In genomic region chr16:68935008-68935407, GRCh38 we compare ENCODE assay signal across 25 cellular contexts.
DNase-seq lines count a peak whose midpoint lies in the region; ATAC-seq, FAIRE-seq and TF ChIP-seq lines count a peak whose summit lies in the region.
"Had no signal": no experiment of that assay in that cellular context is flagged by ENCODE, and none has a peak within 500 bp of the region (broad histone marks: within the 10 kb centered on the region; RNA-seq: fewer than 3 reads in every experiment).

No MANE protein-coding gene starts in this region.

- dilution Hi-C loops in mammary epithelial cell (cut with HindIII; ENCODE audit: low sequenced_read_pairs) = no loop called here

- H3K4me1 Mint-ChIP-seq in stimulated activated naive B cell treated with anti-CD40 and anti-IgM and Interleukin-4, amounts not matched to agents 10 μg/mL and 1 μg/mL and 100 μg/mL, for 72 hours = no peaks in the 10 kb centered on the region

- H3K27ac Mint-ChIP-seq in stimulated activated naive B cell treated with anti-CD40 and anti-IgM and Interleukin-4, amounts not matched to agents 10 μg/mL and 1 μg/mL and 100 μg/mL, for 72 hours = no peak overlapping the region
- H3K27ac Mint-ChIP-seq: CD4-positive, CD25-positive, alpha-beta regulatory T cell; HFFc6 had no signal

- no peak overlapping the region for H3K4me3 ChIP-seq in mammary epithelial cell (replicated peaks in 1 of 3; ENCODE audit: insufficient read depth in 1 of 3, low read depth in 2 of 3, low read length in 3 of 3)
- H3K4me3 ChIP-seq: SJSA1 had no signal

- H3K9me3 ChIP-seq in mammary epithelial cell (replicated peaks; ENCODE audit: insufficient read depth, low read length) = no peaks in the 10 kb centered on the region
- H3K9me3 ChIP-seq: BE2C, Caco-2, SJSA1 had no signal

- H3K9ac ChIP-seq in mammary epithelial cell (ENCODE audit: insufficient read depth, low read length) = no peak overlapping the region

- no peaks in the 10 kb centered on the region for H3K27me3 Mint-ChIP-seq in stimulated activated naive B cell treated with anti-CD40 and anti-IgM and Interleukin-4, amounts not matched to agents 10 μg/mL and 1 μg/mL and 100 μg/mL, for 72 hours
- H3K27me3 Mint-ChIP-seq: CD4-positive, CD25-positive, alpha-beta regulatory T cell had no signal

- H3K4me1 ChIP-seq in mammary epithelial cell (ENCODE audit: insufficient read depth, low read length) = peaks cover 39% of the 10 kb centered on the region
- H3K4me1 ChIP-seq: BE2C, SJSA1 had no signal

- H3K27ac ChIP-seq in mammary epithelial cell (ENCODE audit: insufficient read depth, low read depth, low read length) = peak overlapping the region; percentile 44
- H3K27ac ChIP-seq: SJSA1 had no signal

- TF ChIP-seq CTCF in mammary epithelial cell (conservative IDR thresholded peaks at IDR 0.05 in 1 of 2, IDR thresholded peaks at IDR 0.05 in 1 of 2; ENCODE audit: extremely low read depth in 1 of 2, insufficient read depth in 1 of 2, low read depth in 1 of 2, low read length in 2 of 2) = no peak

- H3K4me2 ChIP-seq in mammary epithelial cell (ENCODE audit: insufficient read depth, low read depth, low read length) = peak overlapping the region; percentile 31

- intact Hi-C loops in mammary epithelial cell (cut with micrococcal nuclease) = no loop called here

- H3K36me3 Mint-ChIP-seq in stimulated activated naive B cell treated with anti-CD40 and anti-IgM and Interleukin-4, amounts not matched to agents 10 μg/mL and 1 μg/mL and 100 μg/mL, for 72 hours = peaks cover 26 to 57% of the 10 kb centered on the region in 2 donors

- no peaks in the 10 kb centered on the region for H3K9me3 Mint-ChIP-seq in stimulated activated naive B cell treated with anti-CD40 and anti-IgM and Interleukin-4, amounts not matched to agents 10 μg/mL and 1 μg/mL and 100 μg/mL, for 72 hours
- H3K9me3 Mint-ChIP-seq: CD4-positive, CD25-positive, alpha-beta regulatory T cell; HFFc6 had no signal

- H3K27me3 ChIP-seq in mammary epithelial cell (ENCODE audit: insufficient read depth, low read length) = no peaks in the 10 kb centered on the region
- H3K27me3 ChIP-seq: BE2C, SJSA1 had no signal

- TF ChIP-seq POLR2A in GM12892 (IDR thresholded peaks at IDR 0.05; ENCODE audit: low read depth, low read length) = no peak

- H3K4me3 Mint-ChIP-seq in stimulated activated naive B cell treated with anti-CD40 and anti-IgM and Interleukin-4, amounts not matched to agents 10 μg/mL and 1 μg/mL and 100 μg/mL, for 72 hours = no peak overlapping the region
- H3K4me3 Mint-ChIP-seq: CD4-positive, CD25-positive, alpha-beta regulatory T cell; HFFc6 had no signal

- no TSS peak for BruUV-seq in mammary epithelial cell (replicated peaks; lab: Mats Ljungman, UMichigan)

- H4K20me1 ChIP-seq in mammary epithelial cell (ENCODE audit: insufficient read depth, low read length) = no peaks in the 10 kb centered on the region

- H2AFZ ChIP-seq in mammary epithelial cell (ENCODE audit: low read depth, low read length) = peak overlapping the region; percentile 18

- FAIRE-seq in GM12892 (lab: Jason Lieb, UNC) = no peak
- FAIRE-seq: A204.1, GM18507, H54 had no signal

- no peak for ATAC-seq in stimulated activated naive B cell treated with anti-CD40 and anti-IgM and Interleukin-4, amounts not matched to agents 10 μg/mL and 1 μg/mL and 100 μg/mL, for 72 hours (replicated peaks)
- ATAC-seq in HG02840 (IDR thresholded peaks at IDR 0.05; ENCODE audit: low FRiP score, unreplicated experiment) = no peak
- ATAC-seq: PC-3 had no signal

- no peaks in the 10 kb centered on the region for H3K79me2 ChIP-seq in mammary epithelial cell (ENCODE audit: insufficient read depth, low read length)

- DNase-seq in EH (ENCODE audit: low read depth) (peak; percentile 11), NCI-H69 (lab: John Stamatoyannopoulos, UW) (peak; percentile 55), mammary epithelial cell (no peak), myocyte (ENCODE audit: low read depth) (peak; percentile 37), foreskin melanocyte (no peak), GM12892 (ENCODE audit: insufficient read length) (no peak)
- no peak for DNase-seq in stimulated activated naive B cell treated with anti-CD40 and anti-IgM and Interleukin-4, amounts not matched to agents 10 μg/mL and 1 μg/mL and 100 μg/mL, for 72 hours
- DNase-seq: BE2C; Caco-2; CD4-positive, CD25-positive, alpha-beta regulatory T cell; GF-D8; HFFc6; IMR-90; Karpas-422; MM.1S; NCI-H1105 treated with DMSO at 0.1 percent for 48 hours; NCI-H1694 treated with DMSO at 0.1 percent for 48 hours; NCI-H345; NCI-H524 treated with DMSO at 0.1 percent for 48 hours; PC-3 had no signal

- CTCF ChIA-PET in mammary epithelial cell (lab: Charles Lee; ENCODE audit: low non-redundant PET) = no interaction called here

- in situ Hi-C loops in mammary epithelial cell (cut with MboI; ENCODE audit: low sequenced_read_pairs in 2 of 2) = no loop called here

- peaks cover 12% of the 10 kb centered on the region for H3K36me3 ChIP-seq in mammary epithelial cell (ENCODE audit: insufficient read depth, low read length)
- H3K36me3 ChIP-seq: BE2C had no signal

Comparison
In these comparisons a context has a peak if more than half of its experiments do, and no peak if none do; other contexts are left out.
1. DNase-seq: peak in EH (single experiment), NCI-H69 (single experiment) and myocyte (single experiment); none in mammary epithelial cell (single experiment), foreskin melanocyte (single experiment), stimulated activated naive B cell treated with anti-CD40 and anti-IgM and Interleukin-4, amounts not matched to agents 10 μg/mL and 1 μg/mL and 100 μg/mL, for 72 hours (single experiment) and GM12892 (single experiment).